Comparison of ENCODE assay signal across 8 cellular contexts in genomic region chr2:108661493-108661892, GRCh38. TPM values are rescaled to one million over a fixed set of nuclear protein-coding genes. Genes with fewer than 3 reads are reported as not detected.
DNase-seq lines count a peak whose midpoint lies in the region; ATAC-seq and TF ChIP-seq lines count a peak whose summit lies in the region.
"Not testable (repeated sequence)": the region's sequence is repeated elsewhere in the genome, so short reads cannot be mapped to it uniquely, and the experiment has no call there.

No MANE protein-coding gene starts in this region.

- peak overlapping the region; percentile 13 for H3K27ac Mint-ChIP-seq in activated CD4-positive, alpha-beta T cell treated with anti-CD3 and anti-CD28 coated beads, Interleukin-2, amount 10 ng/mL, durations not matched to agents 7 days and 5 days
- peak overlapping the region; percentile 22 for H3K27ac Mint-ChIP-seq in MCF 10A (ENCODE audit: low read depth, unreplicated experiment)

- H3K4me3 Mint-ChIP-seq in activated CD4-positive, alpha-beta T cell treated with anti-CD3 and anti-CD28 coated beads, Interleukin-2, amount 10 ng/mL, durations not matched to agents 7 days and 5 days; MCF 10A (ENCODE audit: unreplicated experiment): not testable (repeated sequence)

- not testable (repeated sequence) for BruUV-seq in MCF 10A (replicated peaks; lab: Mats Ljungman, UMichigan)

- intact Hi-C loops in MCF 10A (cut with micrococcal nuclease); left lung (cut with DNase I); gastrocnemius medialis (cut with DNase I; ENCODE audit: low total_unique reads); transverse colon (cut with DNase I; ENCODE audit: low total_unique reads): not testable (repeated sequence)

- H3K4me1 ChIP-seq in BLaER1 treated with 17β-estradiol and CSF1 and Interleukin-3, amounts not matched to agents 10 nM and 100 nM = peaks cover 24 to 55% (median 41%) of the 10 kb centered on the region in 10 experiments
- H3K4me1 ChIP-seq in left lung (peaks cover 0 to 35% of the 10 kb centered on the region in 2 donors), gastrocnemius medialis (peaks cover 7 to 22% of the 10 kb centered on the region in 2 donors), transverse colon (peaks cover 0 to 11% (median 8%) of the 10 kb centered on the region in 4 donors)

- H3K36me3 Mint-ChIP-seq in activated CD4-positive, alpha-beta T cell treated with anti-CD3 and anti-CD28 coated beads, Interleukin-2, amount 10 ng/mL, durations not matched to agents 7 days and 5 days (ENCODE audit: low read depth) = not testable (repeated sequence)
- H3K36me3 Mint-ChIP-seq in MCF 10A (ENCODE audit: insufficient read depth, unreplicated experiment) = peaks cover 13% of the 10 kb centered on the region

- H3K4me2 ChIP-seq in BLaER1 treated with 17β-estradiol and CSF1 and Interleukin-3, amounts not matched to agents 10 nM and 100 nM = peak overlapping the region; percentile 52 to 83 (median 69)

- H4K20me1 ChIP-seq in BLaER1 treated with 17β-estradiol and CSF1 and Interleukin-3, amounts not matched to agents 10 nM and 100 nM = not testable (repeated sequence)

- in situ Hi-C loops in gastrocnemius medialis (cut with MboI; ENCODE audit: low sequenced_read_pairs in 4 of 4); transverse colon (cut with MboI; ENCODE audit: low pct_ligation_motif_present in 1 of 4, low pct_unique_long_range_greater_than_20kb in 1 of 4, low sequenced_read_pairs in 3 of 4): not testable (repeated sequence)

- 54 to 73% methylated on average over 3 to 4 of the region's 4 CpGs for WGBS in transverse colon (ENCODE audit: low coverage in 1 of 2), 2 donors

- TF ChIP-seq POLR2A in gastrocnemius medialis (IDR thresholded peaks at IDR 0.05); transverse colon (IDR thresholded peaks at IDR 0.05): not testable (repeated sequence)

- H3K36me3 ChIP-seq in BLaER1 treated with 17β-estradiol and CSF1 and Interleukin-3, amounts not matched to agents 10 nM and 100 nM; left lung; gastrocnemius medialis; transverse colon: not testable (repeated sequence)

- DNase-seq in HT1080 (ENCODE audit: low read depth) (peak; percentile 37), fibroblast of pulmonary artery (ENCODE audit: low read depth) (peak; percentile 4)
- DNase-seq in activated CD4-positive, alpha-beta T cell treated with anti-CD3 and anti-CD28 coated beads, Interleukin-2, amount 10 ng/mL, durations not matched to agents 7 days and 5 days; MCF 10A (ENCODE audit: unreplicated experiment); left lung; gastrocnemius medialis; transverse colon: not testable (repeated sequence)

- H3K27me3 Mint-ChIP-seq in activated CD4-positive, alpha-beta T cell treated with anti-CD3 and anti-CD28 coated beads, Interleukin-2, amount 10 ng/mL, durations not matched to agents 7 days and 5 days; MCF 10A (ENCODE audit: insufficient read depth, unreplicated experiment): not testable (repeated sequence)

- H3K9ac ChIP-seq in BLaER1 treated with 17β-estradiol and CSF1 and Interleukin-3, amounts not matched to agents 10 nM and 100 nM = peak overlapping the region in 6 of 11 experiments; percentile 17 to 55 (median 34); a peak in 6 of 22 replicates

- TF ChIP-seq EP300 in transverse colon (IDR thresholded peaks at IDR 0.05; ENCODE audit: low read depth) = not testable (repeated sequence)

- not testable (repeated sequence) for H3K27me3 ChIP-seq in BLaER1 treated with 17β-estradiol and CSF1 and Interleukin-3, amounts not matched to agents 10 nM and 100 nM; left lung; gastrocnemius medialis; transverse colon

- not testable (repeated sequence) for H3K4me3 ChIP-seq in BLaER1 treated with 17β-estradiol and CSF1 and Interleukin-3, amounts not matched to agents 10 nM and 100 nM; fibroblast of pulmonary artery (replicated peaks; ENCODE audit: low read depth, low read length); left lung; gastrocnemius medialis; transverse colon

- TF ChIP-seq CTCF in MCF 10A (IDR thresholded peaks at IDR 0.05; ENCODE audit: unreplicated experiment); fibroblast of pulmonary artery (IDR thresholded peaks at IDR 0.05; ENCODE audit: low read length, missing control alignments); left lung (IDR thresholded peaks at IDR 0.05); gastrocnemius medialis (IDR thresholded peaks at IDR 0.05 in 4 of 5, conservative IDR thresholded peaks at IDR 0.05 in 1 of 5); transverse colon (IDR thresholded peaks at IDR 0.05): not testable (repeated sequence)

- not testable (repeated sequence) for ATAC-seq in left lung
- ATAC-seq in gastrocnemius medialis = peak; percentile 13 to 31

- peaks cover 16% of the 10 kb centered on the region for H3K4me1 Mint-ChIP-seq in activated CD4-positive, alpha-beta T cell treated with anti-CD3 and anti-CD28 coated beads, Interleukin-2, amount 10 ng/mL, durations not matched to agents 7 days and 5 days
- H3K4me1 Mint-ChIP-seq in MCF 10A (ENCODE audit: insufficient read depth, unreplicated experiment) = peaks cover 17% of the 10 kb centered on the region

- peak overlapping the region in 10 of 11 experiments; percentile 41 to 71 (median 53); a peak in 17 of 22 replicates for H3K27ac ChIP-seq in BLaER1 treated with 17β-estradiol and CSF1 and Interleukin-3, amounts not matched to agents 10 nM and 100 nM
- H3K27ac ChIP-seq in left lung = peak overlapping the region; percentile 56 to 57
- peak overlapping the region; percentile 80 to 93 (median 84) for H3K27ac ChIP-seq in gastrocnemius medialis
- peak overlapping the region; percentile 42 to 67 (median 58) for H3K27ac ChIP-seq in transverse colon

- POLR2A ChIA-PET in activated CD4-positive, alpha-beta T cell treated with anti-CD3 and anti-CD28 coated beads, Interleukin-2, amount 10 ng/mL, durations not matched to agents 7 days and 5 days (lab: Charles Lee) = not testable (repeated sequence)
- POLR2A ChIA-PET in MCF 10A (lab: Yijun Ruan, JAX) = interaction anchor here (0.6 to 1.5 kb wide), 2 partner anchors 58 to 68 kb away, joined by 4 to 5 read pairs; partner anchors contain the start of gene RANBP2

- H3K9me3 ChIP-seq in BLaER1 treated with 17β-estradiol and CSF1 and Interleukin-3, amounts not matched to agents 10 nM and 100 nM (replicated peaks in 1 of 11); left lung; gastrocnemius medialis; transverse colon: not testable (repeated sequence)

- CTCF ChIA-PET in activated CD4-positive, alpha-beta T cell treated with anti-CD3 and anti-CD28 coated beads, Interleukin-2, amount 10 ng/mL, durations not matched to agents 7 days and 5 days (lab: Charles Lee) = interaction anchor here (0.6 kb wide), 1 partner anchor 34 kb away, joined by 3 read pairs; no protein-coding TSS in a partner anchor
- CTCF ChIA-PET in MCF 10A (lab: Yijun Ruan, JAX) = interaction anchor here (0.6 to 0.9 kb wide), 2 partner anchors 24 to 63 kb away, joined by 3 to 4 read pairs; no protein-coding TSS in a partner anchor

- H3K9me3 Mint-ChIP-seq in activated CD4-positive, alpha-beta T cell treated with anti-CD3 and anti-CD28 coated beads, Interleukin-2, amount 10 ng/mL, durations not matched to agents 7 days and 5 days; MCF 10A (ENCODE audit: unreplicated experiment): not testable (repeated sequence)

RNA-seq across cellular contexts. Expression of gene RANBP2, which starts 57.8 kb away (rescaled TPM):
- total RNA-seq in HT1080 (2014; rRNA removed; shearing (Covaris generic)) = 38.4 and 42.0 TPM in 2 replicates
- polyA plus RNA-seq in HT1080 (2015; cell fraction: cytosol; rRNA removed) = 5.1 and 6.2 TPM in 2 replicates
- polyA plus RNA-seq in HT1080 (2015; cell fraction: nucleus; rRNA removed) = 45.9 and 52.4 TPM in 2 replicates
- total RNA-seq in activated CD4-positive, alpha-beta T cell treated with anti-CD3 and anti-CD28 coated beads, Interleukin-2, amount 10 ng/mL, durations not matched to agents 7 days and 5 days = 10 to 100 TPM; 46.9 to 52.0 TPM
- total RNA-seq in MCF 10A (2022) = 52.2 and 57.1 TPM in 2 replicates
- total RNA-seq in left lung = 10 to 100 TPM; 67.9 to 68.2 TPM
- 10 to 100 TPM; 66.6 to 82.0 (median 76.7) TPM for total RNA-seq in gastrocnemius medialis
- total RNA-seq in transverse colon = 10 to 100 TPM; 24.7 to 64.5 (median 52.5) TPM
